In genomic region chr5:127941646-127942045, GRCh38 we compare ENCODE assay signal across 11 cellular contexts.
DNase-seq lines count a peak whose midpoint lies in the region; ATAC-seq and TF ChIP-seq lines count a peak whose summit lies in the region.
"Had no signal": no experiment of that assay in that cellular context is flagged by ENCODE, and none has a peak within 500 bp of the region (broad histone marks: within the 10 kb centered on the region; RNA-seq: fewer than 3 reads in every experiment).

No MANE protein-coding gene starts in this region.

- no peak overlapping the region for H3K4me2 ChIP-seq in PC-9

- H3K4me3 ChIP-seq in PC-9 = no peak overlapping the region
- H3K4me3 ChIP-seq in left ventricle myocardium inferior = peak overlapping the region; percentile 7
- no peak overlapping the region for H3K4me3 ChIP-seq in skeletal muscle cell (ENCODE audit: low read depth, low read length)
- H3K4me3 ChIP-seq: testis had no signal

- no peaks in the 10 kb centered on the region for H3K9me2 ChIP-seq in PC-9 (ENCODE audit: insufficient read depth)

- H3K79me2 ChIP-seq in PC-9 (ENCODE audit: low read depth) = no peaks in the 10 kb centered on the region

- ATAC-seq in HG03342 (IDR thresholded peaks at IDR 0.05; ENCODE audit: unreplicated experiment) = no peak
- ATAC-seq in HG03378 (IDR thresholded peaks at IDR 0.05; ENCODE audit: unreplicated experiment) = no peak

- no peaks in the 10 kb centered on the region for H3K36me3 ChIP-seq in PC-9 (ENCODE audit: low read depth)
- H3K36me3 ChIP-seq in left ventricle myocardium inferior = no peaks in the 10 kb centered on the region

- H3K27me3 ChIP-seq in PC-9 (ENCODE audit: insufficient read depth, low read depth) (no peaks in the 10 kb centered on the region), left ventricle myocardium inferior (ENCODE audit: low read depth) (no peaks in the 10 kb centered on the region)
- H3K27me3 ChIP-seq: testis had no signal

- H3K9me3 ChIP-seq in PC-9 (ENCODE audit: insufficient read depth, low read depth) = peaks cover 8% of the 10 kb centered on the region; the same call in 1 of the 2 replicates
- H3K9me3 ChIP-seq in left ventricle myocardium inferior (replicated peaks) = no peaks in the 10 kb centered on the region
- H3K9me3 ChIP-seq: testis had no signal

- peak overlapping the region; percentile 48; the same call in 1 of the 2 replicates for H3K27ac ChIP-seq in PC-9
- peak overlapping the region; percentile 79 for H3K27ac ChIP-seq in left ventricle myocardium inferior (replicated peaks)
- H3K27ac ChIP-seq: 22Rv1, testis had no signal

- POLR2A ChIA-PET in PC-9 (lab: Charles Lee; ENCODE audit: unreplicated experiment) = no interaction called here

- intact Hi-C loops in PC-9 (cut with micrococcal nuclease; ENCODE audit: unreplicated experiment) = no loop called here
- intact Hi-C loops in left ventricle myocardium inferior (cut with micrococcal nuclease) = no loop called here

- H2AFZ ChIP-seq in PC-9 = no peak overlapping the region

- no TSS peak for BruUV-seq in PC-9 (replicated peaks; lab: Mats Ljungman, UMichigan)

- no peaks in the 10 kb centered on the region for H4K20me1 ChIP-seq in PC-9 (ENCODE audit: insufficient read depth)

- CTCF ChIA-PET in PC-9 (lab: Charles Lee) = no interaction called here

- H3K4me1 ChIP-seq in PC-9 (replicated peaks; ENCODE audit: insufficient read depth) = peaks cover 26% of the 10 kb centered on the region
- H3K4me1 ChIP-seq in left ventricle myocardium inferior = peaks cover 6% of the 10 kb centered on the region
- H3K4me1 ChIP-seq: testis had no signal

- H3F3A ChIP-seq in PC-9 (ENCODE audit: insufficient read depth, low read depth) = peaks cover 6% of the 10 kb centered on the region; the same call in 1 of the 2 replicates

- DNase-seq in DMS153 (lab: John Stamatoyannopoulos, UW) (peak; percentile 18), DMS153 treated with DMSO at 0.1 percent for 48 hours (lab: John Stamatoyannopoulos, UW; ENCODE audit: unreplicated experiment) (no peak), PC-9 (no peak), left ventricle myocardium inferior (no peak), skeletal muscle cell (ENCODE audit: low read depth) (peak; percentile 54), HuH-7.5 (ENCODE audit: low spot score) (no peak)
- DNase-seq: activated T-cell treated with anti-CD3 and anti-CD28 coated beads, Interleukin-2, amount 50 U/mL, for 1 hour; testis had no signal

- TF ChIP-seq CTCF in PC-9 (conservative IDR thresholded peaks at IDR 0.05) (no peak), left ventricle myocardium inferior (IDR thresholded peaks at IDR 0.05; ENCODE audit: borderline replicate concordance) (no peak)

Comparison
In these comparisons a context has a peak if more than half of its experiments do, and no peak if none do; other contexts are left out.
1. DNase-seq: peak in DMS153 (single experiment) and skeletal muscle cell (single experiment); none in DMS153 treated with DMSO at 0.1 percent for 48 hours (single experiment), PC-9 (0 of 2), left ventricle myocardium inferior (single experiment) and HuH-7.5 (single experiment).